Comparison of ENCODE assay signal across 12 cellular contexts in genomic region chr20:11001767-11002540, GRCh38.
DNase-seq lines count a peak whose midpoint lies in the region; ATAC-seq and TF ChIP-seq lines count a peak whose summit lies in the region.
"Had no signal": no experiment of that assay in that cellular context is flagged by ENCODE, and none has a peak within 500 bp of the region (broad histone marks: within the 10 kb centered on the region; RNA-seq: fewer than 3 reads in every experiment).

No MANE protein-coding gene starts in this region.

- no peaks in the 10 kb centered on the region for H3K36me3 Mint-ChIP-seq in T-helper 17 cell (ENCODE audit: low read depth)

- H3K9me2 ChIP-seq in GM23248 (ENCODE audit: insufficient read depth), result no peaks in the 10 kb centered on the region

- DNase-seq in GM23248, result peak; percentile 77
- DNase-seq in RPMI7951 (ENCODE audit: low read depth), result peak; percentile 99
- DNase-seq in fibroblast of lung (ENCODE audit: low read depth in 2 of 2), result peak; percentile 68 to 74
- peak; percentile 52 for DNase-seq in pulmonary artery endothelial cell (ENCODE audit: low read depth, low spot score)
- no peak for DNase-seq in GM20000 (ENCODE audit: low spot score)
- DNase-seq in NCI-H2171 treated with DMSO at 0.1 percent for 48 hours (lab: John Stamatoyannopoulos, UW), result no peak
- DNase-seq in T-helper 17 cell, result no peak
- DNase-seq: activated effector memory CD4-positive, alpha-beta T cell treated with Interleukin-2 at 50 U/mL for 16 hours; GDM1; hypothalamus had no signal

- H3K4me2 ChIP-seq in GM23248 (ENCODE audit: unreplicated experiment) (peak overlapping the region; percentile 34), fibroblast of lung (ENCODE audit: extremely low read depth, insufficient read depth, low read length) (no peak overlapping the region)

- no peak for ATAC-seq in HG02970 (IDR thresholded peaks at IDR 0.05; ENCODE audit: low FRiP score, unreplicated experiment)
- no peak for ATAC-seq in T-helper 17 cell

- H2AFZ ChIP-seq in GM23248 (peak overlapping the region; percentile 50), fibroblast of lung (ENCODE audit: low read length) (no peak overlapping the region)

- no peaks in the 10 kb centered on the region for H3K4me1 Mint-ChIP-seq in T-helper 17 cell

- no peaks in the 10 kb centered on the region for H3K27me3 Mint-ChIP-seq in T-helper 17 cell

- H3K27me3 ChIP-seq in GM23248 (replicated peaks; ENCODE audit: insufficient read depth) (no peaks in the 10 kb centered on the region), fibroblast of lung (ENCODE audit: control insufficient read depth, insufficient read depth, low read length) (no peaks in the 10 kb centered on the region)
- H3K27me3 ChIP-seq: tibial nerve had no signal

- H3F3A ChIP-seq in GM23248 (ENCODE audit: insufficient read depth), result peaks cover 18% of the 10 kb centered on the region

- H3K36me3 ChIP-seq in GM23248 (ENCODE audit: low read depth) (no peaks in the 10 kb centered on the region), fibroblast of lung (ENCODE audit: control insufficient read depth, insufficient read depth, low read length) (no peaks in the 10 kb centered on the region)
- H3K36me3 ChIP-seq: tibial nerve had no signal

- H3K4me3 ChIP-seq in GM23248, result 0 out of 2 replicates have a peak overlapping the region, but pooled peaks have one; percentile 6
- H3K4me3 ChIP-seq in fibroblast of lung (replicated peaks in 1 of 4; ENCODE audit: control extremely low read depth in 1 of 4, insufficient read depth in 1 of 4, low read depth in 3 of 4, low read length in 4 of 4), result no peak overlapping the region
- H3K4me3 ChIP-seq: tibial nerve had no signal

- H3K4me1 ChIP-seq in GM23248 (ENCODE audit: insufficient read depth) (peaks cover 18% of the 10 kb centered on the region), fibroblast of lung (ENCODE audit: control insufficient read depth, extremely low read depth, insufficient read depth, low read length) (no peaks in the 10 kb centered on the region)

- H3K79me2 ChIP-seq in GM23248 (ENCODE audit: insufficient read depth) (no peaks in the 10 kb centered on the region), fibroblast of lung (ENCODE audit: control insufficient read depth, insufficient read depth, low read length) (no peaks in the 10 kb centered on the region)

- H4K20me1 ChIP-seq in GM23248 (ENCODE audit: insufficient read depth), result no peaks in the 10 kb centered on the region
- H4K20me1 ChIP-seq in fibroblast of lung (ENCODE audit: control insufficient read depth, extremely low read depth, insufficient read depth, low read length), result no peaks in the 10 kb centered on the region

- in situ Hi-C loops in GM23248 (cut with MboI), result no loop called here

- peak overlapping the region; percentile 52 for H3K27ac ChIP-seq in GM23248
- no peak overlapping the region for H3K27ac ChIP-seq in fibroblast of lung (ENCODE audit: insufficient read depth, low read length)

- WGBS in GM23248 (ENCODE audit: low coverage in 1 of 2, low lambda C conversion rate in 2 of 2, missing lambda C conversion rate in 2 of 2), 2 experiments, result 36 to 42% methylated on average over 12 of the region's 12 CpGs

- no peak overlapping the region for H3K4me3 Mint-ChIP-seq in T-helper 17 cell

- H3K9ac ChIP-seq in GM23248 (no peak overlapping the region; the same call in 1 of the 2 replicates), fibroblast of lung (ENCODE audit: insufficient read depth, low read length) (no peak overlapping the region)

- H3K9me3 ChIP-seq in GM23248 (ENCODE audit: low read depth) (no peaks in the 10 kb centered on the region), fibroblast of lung (ENCODE audit: control insufficient read depth, insufficient read depth, low read depth, low read length) (no peaks in the 10 kb centered on the region), T-helper 17 cell (ENCODE audit: control insufficient read depth, low read length, poor library complexity, severe bottlenecking) (no peaks in the 10 kb centered on the region)

- no peak for TF ChIP-seq CTCF in fibroblast of lung (conservative IDR thresholded peaks at IDR 0.05 in 1 of 2, IDR thresholded peaks at IDR 0.05 in 1 of 2; ENCODE audit: low read depth in 1 of 2, low read length in 2 of 2)
- no peak for TF ChIP-seq CTCF in GM20000 (IDR thresholded peaks at IDR 0.05; ENCODE audit: extremely low read depth, missing control alignments)

- no peak overlapping the region for H3K27ac Mint-ChIP-seq in T-helper 17 cell

Comparison
In these comparisons a context has a peak if more than half of its experiments do, and no peak if none do; other contexts are left out.
1. DNase-seq: peak in GM23248 (single experiment), RPMI7951 (single experiment), fibroblast of lung (2 of 2) and pulmonary artery endothelial cell (single experiment); none in GM20000 (single experiment), NCI-H2171 treated with DMSO at 0.1 percent for 48 hours (single experiment) and T-helper 17 cell (0 of 3).